18 cellular contexts compared by ENCODE assay signal in the genomic region with DNA sequence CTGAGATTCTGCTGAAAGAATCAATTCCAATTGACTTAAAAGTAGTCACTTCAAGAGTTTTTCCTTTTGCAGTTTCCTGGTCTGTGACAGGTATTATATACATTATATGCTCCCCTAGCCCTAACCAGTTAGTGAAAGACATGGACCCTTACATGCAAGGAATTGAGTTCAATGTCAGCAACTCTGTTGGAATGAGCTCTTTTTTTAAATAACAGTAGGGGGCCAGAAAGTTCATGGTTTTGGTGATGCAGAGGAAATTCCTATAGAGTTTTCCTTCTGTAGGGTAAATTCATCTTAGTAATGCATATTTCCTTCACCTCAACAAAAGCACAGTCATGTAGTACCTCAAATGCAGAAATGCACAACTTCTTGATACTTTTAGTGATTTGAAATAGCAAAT.
DNase-seq lines count a peak whose midpoint lies in the region; ATAC-seq and TF ChIP-seq lines count a peak whose summit lies in the region.
"Had no signal": no experiment of that assay in that cellular context is flagged by ENCODE, and none has a peak within 500 bp of the region (broad histone marks: within the 10 kb centered on the region; RNA-seq: fewer than 3 reads in every experiment).

No MANE protein-coding gene starts in this region.

- intact Hi-C loops in A673 (cut with micrococcal nuclease; ENCODE audit: unreplicated experiment), result no loop called here
- intact Hi-C loops in MCF 10A (cut with micrococcal nuclease), result no loop called here
- intact Hi-C loops in natural killer cell (cut with micrococcal nuclease), result no loop called here

- H3K27me3 ChIP-seq in A673 (replicated peaks; ENCODE audit: insufficient read depth, low read depth, low read length, poor library complexity) (no peaks in the 10 kb centered on the region), iPS-20b (ENCODE audit: insufficient read depth, low read length) (no peaks in the 10 kb centered on the region)

- H3K4me1 ChIP-seq in A673 (ENCODE audit: insufficient read depth, low read length, poor library complexity, severe bottlenecking), result no peaks in the 10 kb centered on the region
- peaks cover 20% of the 10 kb centered on the region; the same call in 1 of the 2 replicates for H3K4me1 ChIP-seq in iPS-20b (ENCODE audit: insufficient read depth, low read length)
- H3K4me1 ChIP-seq: HAP-1 had no signal

- H3K9me3 Mint-ChIP-seq in chondrocyte (ENCODE audit: low read depth) (peaks cover 7% of the 10 kb centered on the region), MCF 10A (ENCODE audit: unreplicated experiment) (no peaks in the 10 kb centered on the region), endothelial cell (ENCODE audit: unreplicated experiment) (no peaks in the 10 kb centered on the region), natural killer cell (no peaks in the 10 kb centered on the region)
- H3K9me3 Mint-ChIP-seq: CD4-positive, alpha-beta memory T cell had no signal

- BruUV-seq in A673 (replicated peaks; lab: Mats Ljungman, UMichigan) (no TSS peak), MCF 10A (replicated peaks; lab: Mats Ljungman, UMichigan) (no TSS peak)

- POLR2A ChIA-PET in A673 (lab: Charles Lee; ENCODE audit: low non-redundant PET), result no interaction called here
- POLR2A ChIA-PET in MCF 10A (lab: Yijun Ruan, JAX), result no interaction called here

- H3K36me3 Mint-ChIP-seq in chondrocyte (ENCODE audit: low read depth), result no peaks in the 10 kb centered on the region
- peaks cover 6% of the 10 kb centered on the region for H3K36me3 Mint-ChIP-seq in MCF 10A (ENCODE audit: insufficient read depth, unreplicated experiment)
- H3K36me3 Mint-ChIP-seq in endothelial cell (ENCODE audit: low read depth, unreplicated experiment), result no peaks in the 10 kb centered on the region
- no peaks in the 10 kb centered on the region for H3K36me3 Mint-ChIP-seq in natural killer cell
- H3K36me3 Mint-ChIP-seq: CD4-positive, alpha-beta memory T cell had no signal

- H3K36me3 ChIP-seq in A673 (ENCODE audit: insufficient read depth, low read length, poor library complexity, severe bottlenecking), result no peaks in the 10 kb centered on the region
- H3K36me3 ChIP-seq in SK-N-MC (ENCODE audit: insufficient read depth, low read length), result no peaks in the 10 kb centered on the region
- H3K36me3 ChIP-seq in iPS-20b (ENCODE audit: insufficient read depth, low read depth, low read length), result no peaks in the 10 kb centered on the region
- H3K36me3 ChIP-seq: HAP-1 had no signal

- peaks cover 41% of the 10 kb centered on the region for H3K4me1 Mint-ChIP-seq in chondrocyte (ENCODE audit: low read depth)
- no peaks in the 10 kb centered on the region for H3K4me1 Mint-ChIP-seq in MCF 10A (ENCODE audit: insufficient read depth, unreplicated experiment)
- H3K4me1 Mint-ChIP-seq in endothelial cell (ENCODE audit: unreplicated experiment), result peaks cover 7% of the 10 kb centered on the region
- no peaks in the 10 kb centered on the region for H3K4me1 Mint-ChIP-seq in natural killer cell
- H3K4me1 Mint-ChIP-seq: B cell; CD4-positive, alpha-beta memory T cell had no signal

- H3K4me3 Mint-ChIP-seq in chondrocyte (ENCODE audit: unreplicated experiment) (no peak overlapping the region), MCF 10A (ENCODE audit: unreplicated experiment) (no peak overlapping the region), endothelial cell (ENCODE audit: unreplicated experiment) (no peak overlapping the region), natural killer cell (no peak overlapping the region)
- H3K4me3 Mint-ChIP-seq: B cell; CD4-positive, alpha-beta memory T cell had no signal

- peak; percentile 40 for DNase-seq in A673 (ENCODE audit: low spot score)
- no peak for DNase-seq in SK-N-MC (ENCODE audit: low read depth, low spot score)
- DNase-seq in chondrocyte (ENCODE audit: low spot score), result no peak
- DNase-seq in NCI-H510A (lab: John Stamatoyannopoulos, UW), result no peak
- DNase-seq in MCF 10A (ENCODE audit: unreplicated experiment), result no peak
- DNase-seq in endothelial cell (ENCODE audit: low spot score), result no peak
- no peak for DNase-seq in natural killer cell
- DNase-seq: ACHN; C1 segment of cervical spinal cord; CD4-positive, alpha-beta memory T cell; GOT3 had no signal

- TF ChIP-seq CTCF in A673 (conservative IDR thresholded peaks at IDR 0.05; ENCODE audit: low read depth, low read length), result no peak
- peak; percentile 23 for TF ChIP-seq CTCF in chondrocyte (IDR thresholded peaks at IDR 0.05)
- TF ChIP-seq CTCF in MCF 10A (IDR thresholded peaks at IDR 0.05; ENCODE audit: unreplicated experiment), result no peak
- no peak for TF ChIP-seq CTCF in endothelial cell (IDR thresholded peaks at IDR 0.05; ENCODE audit: unreplicated experiment)
- TF ChIP-seq CTCF in natural killer cell (IDR thresholded peaks at IDR 0.05), result no peak

- no peak for ATAC-seq in natural killer cell
- ATAC-seq: GM12878, K562 had no signal

- H3K27me3 Mint-ChIP-seq in chondrocyte (ENCODE audit: low read depth) (no peaks in the 10 kb centered on the region), MCF 10A (ENCODE audit: insufficient read depth, unreplicated experiment) (no peaks in the 10 kb centered on the region), endothelial cell (ENCODE audit: unreplicated experiment) (peaks cover 1% of the 10 kb centered on the region), natural killer cell (ENCODE audit: low read depth in 2 of 2) (peaks cover 22 to 43% of the 10 kb centered on the region in 2 donors)

- H3K9me3 ChIP-seq in A673 (ENCODE audit: low read depth, low read length, poor library complexity, severe bottlenecking) (no peaks in the 10 kb centered on the region), SK-N-MC (ENCODE audit: low read depth, low read length) (no peaks in the 10 kb centered on the region), iPS-20b (ENCODE audit: insufficient read depth, low read depth, low read length) (no peaks in the 10 kb centered on the region)
- H3K9me3 ChIP-seq: HAP-1 had no signal

- H3K27ac Mint-ChIP-seq in chondrocyte (ENCODE audit: unreplicated experiment) (peak overlapping the region; percentile 18), MCF 10A (ENCODE audit: low read depth, unreplicated experiment) (no peak overlapping the region), endothelial cell (ENCODE audit: unreplicated experiment) (no peak overlapping the region), natural killer cell (no peak overlapping the region)
- H3K27ac Mint-ChIP-seq: B cell; CD4-positive, alpha-beta memory T cell had no signal

- H3K4me3 ChIP-seq in A673 (ENCODE audit: low read depth, low read length, poor library complexity, severe bottlenecking), result no peak overlapping the region
- no peak overlapping the region for H3K4me3 ChIP-seq in SK-N-MC
- H3K4me3 ChIP-seq in iPS-20b (ENCODE audit: low read length), result peak overlapping the region; percentile 32; the same call in 1 of the 2 replicates
- H3K4me3 ChIP-seq: GM12878, HAP-1, K562 had no signal

- no peak overlapping the region for H3K27ac ChIP-seq in A673 (ENCODE audit: low read depth, low read length, poor library complexity, severe bottlenecking)
- peak overlapping the region; percentile 55; the same call in 1 of the 2 replicates for H3K27ac ChIP-seq in SK-N-MC
- no peak overlapping the region for H3K27ac ChIP-seq in iPS-20b (ENCODE audit: low read length)
- H3K27ac ChIP-seq: 22Rv1, HL-60 had no signal

- no peak overlapping the region for H3K9ac ChIP-seq in SK-N-MC (ENCODE audit: insufficient read length)
- no peak overlapping the region for H3K9ac ChIP-seq in iPS-20b (ENCODE audit: low read depth, low read length)

- CTCF ChIA-PET in A673 (lab: Charles Lee) (no interaction called here), MCF 10A (lab: Yijun Ruan, JAX) (interaction anchor here (1.5 kb wide), 1 partner anchor 11 kb away, joined by 4 read pairs; no protein-coding TSS in a partner anchor)
